Comparison of ENCODE assay signal across 10 cellular contexts in the genomic region with DNA sequence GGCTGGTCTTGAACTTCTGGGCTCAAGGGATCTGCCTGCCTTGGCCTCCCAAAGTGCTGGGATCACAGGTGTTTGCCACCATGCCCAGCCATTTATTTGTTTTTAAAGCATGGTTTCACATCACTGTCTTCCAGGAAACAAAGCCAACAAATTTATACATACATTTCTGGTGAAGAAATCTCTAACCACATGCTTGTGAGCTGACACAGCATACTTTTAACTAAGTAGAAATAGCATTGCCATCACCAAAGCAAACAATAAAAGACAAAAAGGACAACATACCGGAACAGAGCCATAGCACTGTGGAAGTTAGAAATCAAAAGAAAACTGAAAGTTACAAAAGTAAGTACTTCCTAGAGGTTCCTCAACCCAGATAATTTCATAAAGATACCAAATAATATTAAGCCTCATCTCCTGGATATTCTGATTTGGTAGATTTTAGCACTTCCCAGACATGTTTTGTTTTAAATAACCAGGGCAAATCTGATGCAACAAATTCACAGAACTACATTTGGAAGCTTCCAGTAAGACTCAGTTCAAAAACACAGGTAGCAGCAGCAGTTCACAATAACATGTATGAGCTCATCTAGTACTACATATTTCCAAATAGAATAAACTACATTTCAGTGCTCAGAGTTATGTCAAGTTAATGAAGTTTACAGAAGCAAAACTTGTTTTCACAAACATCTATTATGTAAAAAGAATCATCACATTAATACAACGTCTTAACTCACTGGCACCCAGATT.
DNase-seq lines count a peak whose midpoint lies in the region; ATAC-seq and TF ChIP-seq lines count a peak whose summit lies in the region.
"Had no signal": no experiment of that assay in that cellular context is flagged by ENCODE, and none has a peak within 500 bp of the region (broad histone marks: within the 10 kb centered on the region; RNA-seq: fewer than 3 reads in every experiment).

No MANE protein-coding gene starts in this region.

- no peaks in the 10 kb centered on the region for H3K9me3 Mint-ChIP-seq in CD8-positive, alpha-beta memory T cell
- peaks cover 4% of the 10 kb centered on the region for H3K9me3 Mint-ChIP-seq in chondrocyte (ENCODE audit: low read depth)
- H3K9me3 Mint-ChIP-seq in natural killer cell = no peaks in the 10 kb centered on the region
- H3K9me3 Mint-ChIP-seq in Caco-2 (ENCODE audit: unreplicated experiment) = no peaks in the 10 kb centered on the region
- H3K9me3 Mint-ChIP-seq: naive thymus-derived CD8-positive, alpha-beta T cell had no signal

- TF ChIP-seq POLR2A in suprapubic skin (IDR thresholded peaks at IDR 0.05) = no peak

- no peak for DNase-seq in CD8-positive, alpha-beta memory T cell
- peak; percentile 54 for DNase-seq in M059J (ENCODE audit: low read depth)
- DNase-seq in chondrocyte (ENCODE audit: low spot score) = no peak
- no peak for DNase-seq in natural killer cell
- DNase-seq in suprapubic skin (ENCODE audit: low spot score in 2 of 2) = no peak
- no peak for DNase-seq in Caco-2
- DNase-seq in KBM-7 = no peak
- DNase-seq: activated CD4-positive, alpha-beta T cell treated with anti-CD3 and anti-CD28 coated beads, Interleukin-2, amount 50 U/mL, for 4 hours; naive thymus-derived CD8-positive, alpha-beta T cell had no signal

- peak overlapping the region; percentile 24 to 97 (median 80) for H3K27ac Mint-ChIP-seq in CD8-positive, alpha-beta memory T cell
- peak overlapping the region; percentile 86 for H3K27ac Mint-ChIP-seq in chondrocyte (ENCODE audit: unreplicated experiment)
- peak overlapping the region; percentile 81 to 88 for H3K27ac Mint-ChIP-seq in natural killer cell
- H3K27ac Mint-ChIP-seq in Caco-2 (ENCODE audit: unreplicated experiment) = no peak overlapping the region

- intact Hi-C loops in natural killer cell (cut with micrococcal nuclease) (no loop called here), Caco-2 (cut with micrococcal nuclease; ENCODE audit: unreplicated experiment) (no loop called here)

- peaks cover 2% of the 10 kb centered on the region for H3K36me3 ChIP-seq in CD8-positive, alpha-beta memory T cell (ENCODE audit: insufficient read depth, low read length)
- H3K36me3 ChIP-seq in suprapubic skin = peaks cover 3% of the 10 kb centered on the region
- no peaks in the 10 kb centered on the region; the same call in 1 of the 2 replicates for H3K36me3 ChIP-seq in Caco-2 (ENCODE audit: control insufficient read depth, insufficient read depth, low read length)

- in situ Hi-C loops in KBM-7 (cut with MboI; ENCODE audit: low pct_unique_long_range_greater_than_20kb, low sequenced_read_pairs) = no loop called here

- H3K27me3 Mint-ChIP-seq in CD8-positive, alpha-beta memory T cell = no peaks in the 10 kb centered on the region
- H3K27me3 Mint-ChIP-seq in chondrocyte (ENCODE audit: low read depth) (no peaks in the 10 kb centered on the region), natural killer cell (ENCODE audit: low read depth in 2 of 2) (no peaks in the 10 kb centered on the region), Caco-2 (ENCODE audit: insufficient read depth, unreplicated experiment) (no peaks in the 10 kb centered on the region)
- H3K27me3 Mint-ChIP-seq: naive thymus-derived CD8-positive, alpha-beta T cell had no signal

- peaks cover 17 to 21% (median 18%) of the 10 kb centered on the region in 3 donors for H3K4me1 Mint-ChIP-seq in CD8-positive, alpha-beta memory T cell
- peaks cover 20% of the 10 kb centered on the region for H3K4me1 Mint-ChIP-seq in chondrocyte (ENCODE audit: low read depth)
- peaks cover 21 to 24% of the 10 kb centered on the region in 2 donors for H3K4me1 Mint-ChIP-seq in natural killer cell
- peaks cover 19% of the 10 kb centered on the region for H3K4me1 Mint-ChIP-seq in Caco-2 (ENCODE audit: low read depth, unreplicated experiment)

- H3K9me3 ChIP-seq in CD8-positive, alpha-beta memory T cell (ENCODE audit: low read length) = no peaks in the 10 kb centered on the region
- H3K9me3 ChIP-seq in suprapubic skin (no peaks in the 10 kb centered on the region), Caco-2 (no peaks in the 10 kb centered on the region)

- CTCF ChIA-PET in CD8-positive, alpha-beta memory T cell (lab: Charles Lee) = no interaction called here
- CTCF ChIA-PET in Caco-2 (lab: Charles Lee) = no interaction called here

- H3K4me3 Mint-ChIP-seq in CD8-positive, alpha-beta memory T cell = peak overlapping the region; percentile 13 to 70 (median 49)
- H3K4me3 Mint-ChIP-seq in chondrocyte (ENCODE audit: unreplicated experiment) = peak overlapping the region; percentile 20
- H3K4me3 Mint-ChIP-seq in natural killer cell = peak overlapping the region; percentile 41
- no peak overlapping the region for H3K4me3 Mint-ChIP-seq in Caco-2 (ENCODE audit: unreplicated experiment)

- peaks cover 4% of the 10 kb centered on the region for H3K4me1 ChIP-seq in CD8-positive, alpha-beta memory T cell (ENCODE audit: insufficient read depth, low read length)
- H3K4me1 ChIP-seq in suprapubic skin = no peaks in the 10 kb centered on the region
- no peaks in the 10 kb centered on the region for H3K4me1 ChIP-seq in Caco-2

- H3K27ac ChIP-seq in CD8-positive, alpha-beta memory T cell (ENCODE audit: low read depth, low read length) = no peak overlapping the region
- H3K27ac ChIP-seq in suprapubic skin = no peak overlapping the region

- no peak overlapping the region for H3K4me3 ChIP-seq in CD8-positive, alpha-beta memory T cell (ENCODE audit: low read length)
- H3K4me3 ChIP-seq in suprapubic skin (no peak overlapping the region), Caco-2 (ENCODE audit: low read depth, low read length) (no peak overlapping the region)

- H3K27me3 ChIP-seq in CD8-positive, alpha-beta memory T cell (ENCODE audit: insufficient read depth, low read length, poor library complexity, severe bottlenecking) = no peaks in the 10 kb centered on the region
- H3K27me3 ChIP-seq in suprapubic skin (no peaks in the 10 kb centered on the region), Caco-2 (replicated peaks; ENCODE audit: control insufficient read depth, insufficient read depth, low read length) (no peaks in the 10 kb centered on the region)

- ATAC-seq in natural killer cell (peak; percentile 64 to 72 (median 69)), HG02610 (IDR thresholded peaks at IDR 0.05; ENCODE audit: unreplicated experiment) (no peak)
- ATAC-seq: naive thymus-derived CD8-positive, alpha-beta T cell had no signal

- BruUV-seq in Caco-2 (replicated peaks; lab: Mats Ljungman, UMichigan) = no TSS peak

- TF ChIP-seq CTCF in chondrocyte (IDR thresholded peaks at IDR 0.05) = no peak
- no peak for TF ChIP-seq CTCF in natural killer cell (IDR thresholded peaks at IDR 0.05)
- no peak for TF ChIP-seq CTCF in suprapubic skin (IDR thresholded peaks at IDR 0.05)
- TF ChIP-seq CTCF in Caco-2 (IDR thresholded peaks at IDR 0.05; ENCODE audit: insufficient read depth in 1 of 2, low read depth in 1 of 2, low read length in 1 of 2, severe bottlenecking in 1 of 2, unreplicated experiment in 1 of 2) = no peak

- 90% methylated on average over 2 of the region's 2 CpGs for WGBS in suprapubic skin

- H3K36me3 Mint-ChIP-seq in CD8-positive, alpha-beta memory T cell = peaks cover 7 to 53% (median 10%) of the 10 kb centered on the region in 3 donors
- H3K36me3 Mint-ChIP-seq in chondrocyte (ENCODE audit: low read depth) (peaks cover 24% of the 10 kb centered on the region), natural killer cell (peaks cover 14% of the 10 kb centered on the region), Caco-2 (ENCODE audit: insufficient read depth, unreplicated experiment) (peaks cover 59% of the 10 kb centered on the region)

- no peak for TF ChIP-seq EP300 in suprapubic skin (IDR thresholded peaks at IDR 0.05)

- POLR2A ChIA-PET in CD8-positive, alpha-beta memory T cell (lab: Charles Lee) = no interaction called here
- POLR2A ChIA-PET in Caco-2 (lab: Charles Lee) = no interaction called here
